15 cellular contexts compared by ENCODE assay signal in the genomic region with DNA sequence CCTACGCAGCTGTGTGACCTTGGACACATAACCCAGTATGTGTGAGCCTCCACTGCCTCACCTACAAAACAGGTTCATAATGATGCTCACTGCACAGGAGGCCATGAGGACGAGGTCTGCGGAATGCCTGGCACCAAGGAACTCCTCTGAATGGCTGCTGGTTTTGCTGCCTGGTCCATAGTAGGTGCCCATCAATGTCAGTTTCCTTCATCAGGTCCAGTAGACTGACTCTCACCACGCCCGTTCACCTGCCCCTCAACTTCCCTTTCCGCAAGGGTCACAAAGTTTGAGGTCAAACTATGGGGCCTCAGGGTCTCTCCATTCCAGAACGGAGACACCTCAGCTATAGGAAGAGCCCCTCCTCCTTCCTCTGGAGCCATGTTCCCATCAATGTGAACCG. TPM values are rescaled to one million over a fixed set of nuclear protein-coding genes. Genes with fewer than 3 reads are reported as not detected.
DNase-seq lines count a peak whose midpoint lies in the region; ATAC-seq and TF ChIP-seq lines count a peak whose summit lies in the region.
"Had no signal": no experiment of that assay in that cellular context is flagged by ENCODE, and none has a peak within 500 bp of the region (broad histone marks: within the 10 kb centered on the region; RNA-seq: fewer than 3 reads in every experiment).

No MANE protein-coding gene starts in this region.

- H3K27me3 Mint-ChIP-seq in CD8-positive, alpha-beta memory T cell, result no peaks in the 10 kb centered on the region
- H3K27me3 Mint-ChIP-seq in immature natural killer cell (ENCODE audit: low read depth in 3 of 3), result peaks cover 2 to 8% (median 3%) of the 10 kb centered on the region in 3 donors
- no peaks in the 10 kb centered on the region for H3K27me3 Mint-ChIP-seq in stimulated activated memory B cell treated with anti-CD40 and anti-IgM and Interleukin-4, amounts not matched to agents 10 μg/mL and 1 μg/mL and 100 μg/mL, for 72 hours
- H3K27me3 Mint-ChIP-seq: activated naive CD8-positive, alpha-beta T cell had no signal

- peak overlapping the region; percentile 32 for H3K27ac ChIP-seq in CD8-positive, alpha-beta memory T cell (ENCODE audit: low read depth, low read length)
- peak overlapping the region; percentile 96 for H3K27ac ChIP-seq in WERI-Rb-1
- H3K27ac ChIP-seq in spleen, result peak overlapping the region in 4 of 8 donors; percentile 69 to 90 (median 80)
- H3K27ac ChIP-seq: GM23248, ovary, testis had no signal

- no peaks in the 10 kb centered on the region for H3K9me3 Mint-ChIP-seq in CD8-positive, alpha-beta memory T cell
- H3K9me3 Mint-ChIP-seq in immature natural killer cell, result no peaks in the 10 kb centered on the region
- no peaks in the 10 kb centered on the region for H3K9me3 Mint-ChIP-seq in stimulated activated memory B cell treated with anti-CD40 and anti-IgM and Interleukin-4, amounts not matched to agents 10 μg/mL and 1 μg/mL and 100 μg/mL, for 72 hours

- peaks cover 67% of the 10 kb centered on the region for H3K4me1 ChIP-seq in CD8-positive, alpha-beta memory T cell (ENCODE audit: insufficient read depth, low read length)
- H3K4me1 ChIP-seq in spleen, result peaks cover 21 to 77% (median 63%) of the 10 kb centered on the region in 6 donors
- H3K4me1 ChIP-seq: testis had no signal

- no peaks in the 10 kb centered on the region for H3K27me3 ChIP-seq in CD8-positive, alpha-beta memory T cell (ENCODE audit: insufficient read depth, low read length, poor library complexity, severe bottlenecking)
- no peaks in the 10 kb centered on the region for H3K27me3 ChIP-seq in WERI-Rb-1 (ENCODE audit: insufficient read depth, low read depth, severe bottlenecking)
- H3K27me3 ChIP-seq in spleen (replicated peaks in 1 of 7), result peaks cover 0 to 4% (median 0%) of the 10 kb centered on the region in 7 donors
- H3K27me3 ChIP-seq: colonic mucosa, ovary, testis had no signal

- TF ChIP-seq CTCF in WERI-Rb-1 (IDR thresholded peaks at IDR 0.05; ENCODE audit: low read depth, low read length), result no peak
- TF ChIP-seq CTCF in spleen (IDR thresholded peaks at IDR 0.05 in 8 of 11, conservative IDR thresholded peaks at IDR 0.05 in 3 of 11), result no peak

- 62 to 86% (median 80%) methylated on average over 7 to 8 of the region's 8 CpGs for WGBS in spleen, 5 donors

- no peak for TF ChIP-seq POLR2A in spleen (IDR thresholded peaks at IDR 0.05)

- POLR2A ChIA-PET in CD8-positive, alpha-beta memory T cell (lab: Charles Lee), result interaction anchor here (0.5 kb wide), 1 partner anchor 180 kb away, joined by 4 read pairs; no protein-coding TSS in a partner anchor

- no peak overlapping the region for H3K4me3 ChIP-seq in CD8-positive, alpha-beta memory T cell (ENCODE audit: low read length)
- no peak overlapping the region for H3K4me3 ChIP-seq in WERI-Rb-1 (ENCODE audit: low read depth, low read length)
- H3K4me3 ChIP-seq in spleen, result no peak overlapping the region
- H3K4me3 ChIP-seq: colonic mucosa, GM23248, ovary, testis had no signal

- ATAC-seq in stimulated activated memory B cell treated with anti-CD40 and anti-IgM and Interleukin-4, amounts not matched to agents 10 μg/mL and 1 μg/mL and 100 μg/mL, for 72 hours, result no peak

- H3K4me3 Mint-ChIP-seq in CD8-positive, alpha-beta memory T cell, result peak overlapping the region in 2 of 7 donors; percentile 65 to 75
- H3K4me3 Mint-ChIP-seq in immature natural killer cell, result peak overlapping the region; percentile 39 to 81 (median 69)
- H3K4me3 Mint-ChIP-seq in stimulated activated memory B cell treated with anti-CD40 and anti-IgM and Interleukin-4, amounts not matched to agents 10 μg/mL and 1 μg/mL and 100 μg/mL, for 72 hours, result no peak overlapping the region
- H3K4me3 Mint-ChIP-seq: activated naive CD8-positive, alpha-beta T cell had no signal

- H3K4me1 Mint-ChIP-seq in CD8-positive, alpha-beta memory T cell, result peaks cover 59 to 64% (median 63%) of the 10 kb centered on the region in 3 donors
- H3K4me1 Mint-ChIP-seq in immature natural killer cell, result peaks cover 63 to 68% of the 10 kb centered on the region in 2 donors
- H3K4me1 Mint-ChIP-seq in stimulated activated memory B cell treated with anti-CD40 and anti-IgM and Interleukin-4, amounts not matched to agents 10 μg/mL and 1 μg/mL and 100 μg/mL, for 72 hours, result peaks cover 88% of the 10 kb centered on the region

- intact Hi-C loops in spleen (cut with DNase I; ENCODE audit: low total_unique reads), result no loop called here

- DNase-seq in CD8-positive, alpha-beta memory T cell, result no peak
- DNase-seq in WERI-Rb-1, result no peak
- no peak for DNase-seq in immature natural killer cell
- no peak for DNase-seq in stimulated activated CD4-positive, alpha-beta T cell treated with anti-CD3 and anti-CD28 coated beads, Interleukin-12 subunit alpha, Interleukin-12 subunit beta, amount 100 ng/mL, for 4 hours
- DNase-seq in NCI-H1930 (lab: John Stamatoyannopoulos, UW), result no peak
- DNase-seq in spleen, result no peak
- DNase-seq: colonic mucosa, GM23248, mammary epithelial cell, ovary, SIG-M5, testis had no signal

- CTCF ChIA-PET in CD8-positive, alpha-beta memory T cell (lab: Charles Lee), result interaction anchor here (1.2 to 3.2 kb wide), 6 partner anchors 8 to 55 kb away, joined by 4 to 21 read pairs (median 8); a partner anchor contains a TSS

- H3K36me3 ChIP-seq in CD8-positive, alpha-beta memory T cell (ENCODE audit: insufficient read depth, low read length), result no peaks in the 10 kb centered on the region
- H3K36me3 ChIP-seq in WERI-Rb-1, result peaks cover 17% of the 10 kb centered on the region
- H3K36me3 ChIP-seq in spleen, result peaks cover 0 to 17% (median 2%) of the 10 kb centered on the region in 6 donors
- H3K36me3 ChIP-seq: colonic mucosa, ovary had no signal

- H3K9me3 ChIP-seq in CD8-positive, alpha-beta memory T cell (ENCODE audit: low read length), result no peaks in the 10 kb centered on the region
- H3K9me3 ChIP-seq in WERI-Rb-1 (ENCODE audit: severe bottlenecking) (no peaks in the 10 kb centered on the region), spleen (no peaks in the 10 kb centered on the region)
- H3K9me3 ChIP-seq: colonic mucosa, ovary, testis had no signal

- H3K36me3 Mint-ChIP-seq in CD8-positive, alpha-beta memory T cell, result peaks cover 2 to 7% (median 3%) of the 10 kb centered on the region in 3 donors
- peaks cover 0 to 6% (median 0%) of the 10 kb centered on the region in 3 donors for H3K36me3 Mint-ChIP-seq in immature natural killer cell
- peaks cover 5% of the 10 kb centered on the region for H3K36me3 Mint-ChIP-seq in stimulated activated memory B cell treated with anti-CD40 and anti-IgM and Interleukin-4, amounts not matched to agents 10 μg/mL and 1 μg/mL and 100 μg/mL, for 72 hours
- H3K36me3 Mint-ChIP-seq: activated naive CD8-positive, alpha-beta T cell had no signal

- H3K27ac Mint-ChIP-seq in CD8-positive, alpha-beta memory T cell, result peak overlapping the region; percentile 70 to 98 (median 87)
- H3K27ac Mint-ChIP-seq in immature natural killer cell, result peak overlapping the region; percentile 91 to 98 (median 96)
- peak overlapping the region; percentile 90 for H3K27ac Mint-ChIP-seq in stimulated activated memory B cell treated with anti-CD40 and anti-IgM and Interleukin-4, amounts not matched to agents 10 μg/mL and 1 μg/mL and 100 μg/mL, for 72 hours

RNA-seq across cellular contexts. Expression of a gene that starts 8.8 kb away (rescaled TPM):
- not detected for total RNA-seq in CD8-positive, alpha-beta memory T cell
- polyA plus RNA-seq in CD8-positive, alpha-beta memory T cell, result 0.39 TPM
- 1 to 10 TPM in 2 of 3 donors, not detected in 1; 1.4 to 1.6 TPM for polyA plus RNA-seq in immature natural killer cell
- total RNA-seq in spleen, result 1 to 10 TPM in 1 of 7 donors, under 1 TPM in 2, not detected in 4; 0.47 to 2.4 (median 0.51) TPM
- under 1 TPM; 0.28 to 0.93 (median 0.80) TPM for polyA plus RNA-seq in spleen
- total RNA-seq: fibroblast of lung, GM23248, mammary epithelial cell had no signal
- polyA plus RNA-seq: fibroblast of lung, GM23248, mammary epithelial cell had no signal

RNA-seq across cellular contexts. Expression of a gene that starts 10.8 kb away (rescaled TPM):
- total RNA-seq in CD8-positive, alpha-beta memory T cell, result 10 to 100 TPM; 11.8 to 12.1 TPM
- 22.4 TPM for polyA plus RNA-seq in CD8-positive, alpha-beta memory T cell
- polyA plus RNA-seq in immature natural killer cell (10 to 100 TPM; 24.0 to 47.1 (median 37.8) TPM), spleen (10 to 100 TPM; 11.5 to 21.3 (median 18.3) TPM)
- 10 to 100 TPM; 15.5 to 27.4 (median 20.7) TPM for total RNA-seq in spleen

RNA-seq across cellular contexts. Expression of a gene that starts 11.9 kb away (rescaled TPM):
- 1 to 10 TPM in 1 of 2 experiments, under 1 TPM in 1; 0.97 to 1.6 TPM for total RNA-seq in CD8-positive, alpha-beta memory T cell
- polyA plus RNA-seq in CD8-positive, alpha-beta memory T cell, result not detected
- polyA plus RNA-seq in immature natural killer cell, result not detected
- total RNA-seq in spleen, result 1 to 10 TPM; 1.5 to 3.1 (median 2.2) TPM
- polyA plus RNA-seq in spleen, result 1 to 10 TPM; 1.6 to 3.2 (median 2.0) TPM
- polyA plus RNA-seq: GM23248 had no signal

RNA-seq across cellular contexts. Expression of a gene that starts 22.8 kb away (rescaled TPM):
- 1 to 10 TPM; 3.6 to 3.9 TPM for total RNA-seq in CD8-positive, alpha-beta memory T cell
- polyA plus RNA-seq in CD8-positive, alpha-beta memory T cell, result 2.4 TPM
- 10 to 100 TPM; 14.5 to 49.2 (median 25.2) TPM for polyA plus RNA-seq in immature natural killer cell
- total RNA-seq in spleen, result 10 to 100 TPM in 5 of 7 donors, 1 to 10 TPM in 2; 8.5 to 15.9 (median 13.8) TPM
- 1 to 10 TPM; 3.4 to 6.6 (median 4.3) TPM for polyA plus RNA-seq in spleen

RNA-seq across cellular contexts. Expression of a gene that starts 40.1 kb away (rescaled TPM):
- 10 to 100 TPM; 71.4 to 74.1 TPM for total RNA-seq in CD8-positive, alpha-beta memory T cell
- 44.5 TPM for polyA plus RNA-seq in CD8-positive, alpha-beta memory T cell
- 10 to 100 TPM; 45.1 to 88.6 (median 78.5) TPM for polyA plus RNA-seq in immature natural killer cell
- 100 to 1,000 TPM in 3 of 7 donors, 10 to 100 TPM in 4; 73.9 to 166 (median 98.7) TPM for total RNA-seq in spleen
- 100 to 1,000 TPM in 2 of 3 donors, 10 to 100 TPM in 1; 59.5 to 119 (median 102) TPM for polyA plus RNA-seq in spleen
